In the genomic region with DNA sequence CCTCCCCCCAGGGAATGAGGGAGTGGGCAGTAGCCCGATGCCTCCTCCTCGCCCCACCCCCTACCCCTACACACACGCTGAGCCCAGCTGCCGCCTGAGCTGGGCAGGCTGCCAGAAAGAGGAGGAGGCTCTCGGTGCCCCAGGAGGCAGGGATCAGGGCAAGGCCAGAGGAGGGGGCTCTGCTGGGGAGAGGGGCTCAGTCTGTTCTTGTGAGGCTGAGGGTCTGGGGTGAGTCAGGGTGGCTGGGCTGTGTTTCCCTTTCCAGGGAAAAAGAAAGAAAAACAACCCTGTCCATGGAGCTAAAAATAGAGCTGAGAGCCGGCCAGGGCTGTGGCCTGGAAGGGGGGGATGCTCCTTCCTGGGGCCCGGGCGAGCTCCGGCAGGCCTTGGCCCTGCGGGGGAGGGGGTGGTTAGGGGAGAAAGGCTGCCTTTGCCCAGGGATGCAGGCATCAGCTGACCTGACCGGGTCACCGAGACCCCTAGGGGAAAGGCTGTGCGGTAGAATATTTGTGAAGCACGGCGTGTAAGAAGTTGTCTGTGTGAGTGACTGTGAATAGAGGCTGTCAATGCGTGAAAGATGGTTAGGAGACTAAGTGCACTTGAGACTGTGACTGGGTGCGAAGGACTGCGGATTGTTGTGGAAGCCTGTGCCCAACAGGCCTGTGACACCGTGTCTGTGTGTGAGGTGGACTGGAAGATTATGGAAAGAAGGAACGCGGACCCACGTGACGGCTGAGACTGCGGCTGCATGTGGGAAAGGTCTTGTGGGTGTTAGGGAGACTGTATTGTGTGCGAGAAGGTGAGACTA, we compare ENCODE assay signal across 1 cellular context.
TF ChIP-seq lines count a peak whose summit lies in the region.

No MANE protein-coding gene starts in this region.

TF ChIP-seq in HepG2, 621 proteins besides CTCF, POLR2A, EP300 and RAD21 (continued from another document and continues in another):
- TF ChIP-seq ZNF670 (CRISPR knock-in tag; IDR thresholded peaks at IDR 0.05; ENCODE audit: borderline replicate concordance): no peak
- TF ChIP-seq ZNF17 (CRISPR knock-in tag; IDR thresholded peaks at IDR 0.05): no peak
- no peak for TF ChIP-seq STAT5B (CRISPR knock-in tag; IDR thresholded peaks at IDR 0.05)
- TF ChIP-seq RFXANK (CRISPR knock-in tag; IDR thresholded peaks at IDR 0.05): no peak
- 0 out of 2 replicates have a peak, but pooled peaks have one; percentile 3 for TF ChIP-seq GZF1 (CRISPR knock-in tag; IDR thresholded peaks at IDR 0.05)
- TF ChIP-seq, protein P1, sequence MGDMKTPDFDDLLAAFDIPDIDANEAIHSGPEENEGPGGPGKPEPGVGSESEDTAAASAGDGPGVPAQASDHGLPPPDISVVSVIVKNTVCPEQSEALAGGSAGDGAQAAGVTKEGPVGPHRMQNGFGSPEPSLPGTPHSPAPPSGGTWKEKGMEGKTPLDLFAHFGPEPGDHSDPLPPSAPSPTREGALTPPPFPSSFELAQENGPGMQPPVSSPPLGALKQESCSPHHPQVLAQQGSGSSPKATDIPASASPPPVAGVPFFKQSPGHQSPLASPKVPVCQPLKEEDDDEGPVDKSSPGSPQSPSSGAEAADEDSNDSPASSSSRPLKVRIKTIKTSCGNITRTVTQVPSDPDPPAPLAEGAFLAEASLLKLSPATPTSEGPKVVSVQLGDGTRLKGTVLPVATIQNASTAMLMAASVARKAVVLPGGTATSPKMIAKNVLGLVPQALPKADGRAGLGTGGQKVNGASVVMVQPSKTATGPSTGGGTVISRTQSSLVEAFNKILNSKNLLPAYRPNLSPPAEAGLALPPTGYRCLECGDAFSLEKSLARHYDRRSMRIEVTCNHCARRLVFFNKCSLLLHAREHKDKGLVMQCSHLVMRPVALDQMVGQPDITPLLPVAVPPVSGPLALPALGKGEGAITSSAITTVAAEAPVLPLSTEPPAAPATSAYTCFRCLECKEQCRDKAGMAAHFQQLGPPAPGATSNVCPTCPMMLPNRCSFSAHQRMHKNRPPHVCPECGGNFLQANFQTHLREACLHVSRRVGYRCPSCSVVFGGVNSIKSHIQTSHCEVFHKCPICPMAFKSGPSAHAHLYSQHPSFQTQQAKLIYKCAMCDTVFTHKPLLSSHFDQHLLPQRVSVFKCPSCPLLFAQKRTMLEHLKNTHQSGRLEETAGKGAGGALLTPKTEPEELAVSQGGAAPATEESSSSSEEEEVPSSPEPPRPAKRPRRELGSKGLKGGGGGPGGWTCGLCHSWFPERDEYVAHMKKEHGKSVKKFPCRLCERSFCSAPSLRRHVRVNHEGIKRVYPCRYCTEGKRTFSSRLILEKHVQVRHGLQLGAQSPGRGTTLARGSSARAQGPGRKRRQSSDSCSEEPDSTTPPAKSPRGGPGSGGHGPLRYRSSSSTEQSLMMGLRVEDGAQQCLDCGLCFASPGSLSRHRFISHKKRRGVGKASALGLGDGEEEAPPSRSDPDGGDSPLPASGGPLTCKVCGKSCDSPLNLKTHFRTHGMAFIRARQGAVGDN (CRISPR knock-in tag; IDR thresholded peaks at IDR 0.05): peak; percentile 17; the same call in 1 of the 2 replicates
- no peak for TF ChIP-seq HDAC2 (CRISPR knock-in tag; IDR thresholded peaks at IDR 0.05)
- TF ChIP-seq NR0B2 (CRISPR knock-in tag; IDR thresholded peaks at IDR 0.05): no peak
- TF ChIP-seq ZNF367 (CRISPR knock-in tag; IDR thresholded peaks at IDR 0.05; ENCODE audit: borderline replicate concordance): no peak
- 0 out of 2 replicates have a peak, but pooled peaks have one; percentile 19 for TF ChIP-seq ZNF878 (CRISPR knock-in tag; IDR thresholded peaks at IDR 0.05)
- TF ChIP-seq ZNF235 (CRISPR knock-in tag; IDR thresholded peaks at IDR 0.05; ENCODE audit: borderline replicate concordance): 0 out of 2 replicates have a peak, but pooled peaks have one; percentile 52
- 0 out of 2 replicates have a peak, but pooled peaks have one; percentile 4 for TF ChIP-seq NCOA2 (CRISPR knock-in tag; IDR thresholded peaks at IDR 0.05)
- TF ChIP-seq MZF1 (CRISPR knock-in tag; IDR thresholded peaks at IDR 0.05; ENCODE audit: borderline replicate concordance): peak; percentile 95; the same call in 1 of the 2 replicates
- TF ChIP-seq ZNF10 (CRISPR knock-in tag; IDR thresholded peaks at IDR 0.05; ENCODE audit: borderline replicate concordance, low read depth): no peak
- no peak for TF ChIP-seq MED1 (CRISPR knock-in tag; IDR thresholded peaks at IDR 0.05)
- TF ChIP-seq ZNF788 (CRISPR knock-in tag; IDR thresholded peaks at IDR 0.05; ENCODE audit: borderline replicate concordance): peak; percentile 57; the same call in 1 of the 2 replicates
- no peak for TF ChIP-seq ARNTL (CRISPR knock-in tag; IDR thresholded peaks at IDR 0.05)
- peak; percentile 44; the same call in 1 of the 2 replicates for TF ChIP-seq ZFP90 (CRISPR knock-in tag; IDR thresholded peaks at IDR 0.05; ENCODE audit: borderline replicate concordance)
- TF ChIP-seq FOSL2 (CRISPR knock-in tag; IDR thresholded peaks at IDR 0.05): peak; percentile 4; the same call in 1 of the 2 replicates
- TF ChIP-seq, protein P2, sequence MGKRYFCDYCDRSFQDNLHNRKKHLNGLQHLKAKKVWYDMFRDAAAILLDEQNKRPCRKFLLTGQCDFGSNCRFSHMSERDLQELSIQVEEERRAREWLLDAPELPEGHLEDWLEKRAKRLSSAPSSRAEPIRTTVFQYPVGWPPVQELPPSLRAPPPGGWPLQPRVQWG (CRISPR knock-in tag; IDR thresholded peaks at IDR 0.05; ENCODE audit: borderline replicate concordance, low read depth): no peak
- 0 out of 2 replicates have a peak, but pooled peaks have one; percentile 41 for TF ChIP-seq HNF1A (IDR thresholded peaks at IDR 0.05; ENCODE audit: low read depth)
- TF ChIP-seq HNF1A (CRISPR knock-in tag; IDR thresholded peaks at IDR 0.05; ENCODE audit: borderline replicate concordance): no peak
- TF ChIP-seq TCF7L2 (IDR thresholded peaks at IDR 0.05; ENCODE audit: low read depth, low read length): no peak
- TF ChIP-seq, protein P3, sequence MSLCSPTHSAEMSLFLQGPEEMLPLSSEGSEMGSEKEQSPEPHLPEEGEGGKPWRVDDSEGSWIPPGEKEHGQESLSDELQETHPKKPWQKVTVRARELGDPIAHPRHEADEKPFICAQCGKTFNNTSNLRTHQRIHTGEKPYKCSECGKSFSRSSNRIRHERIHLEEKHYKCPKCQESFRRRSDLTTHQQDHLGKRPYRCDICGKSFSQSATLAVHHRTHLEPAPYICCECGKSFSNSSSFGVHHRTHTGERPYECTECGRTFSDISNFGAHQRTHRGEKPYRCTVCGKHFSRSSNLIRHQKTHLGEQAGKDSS (CRISPR knock-in tag; IDR thresholded peaks at IDR 0.05; ENCODE audit: borderline replicate concordance, low read depth): peak; percentile 3; the same call in 1 of the 2 replicates
- TF ChIP-seq HNF1B (CRISPR knock-in tag; IDR thresholded peaks at IDR 0.05): peak; percentile 63; the same call in 1 of the 2 replicates
- TF ChIP-seq ZNF781 (CRISPR knock-in tag; IDR thresholded peaks at IDR 0.05; ENCODE audit: borderline replicate concordance, not compliant biosample characterization): peak; percentile 41
- no peak for TF ChIP-seq ELK4 (CRISPR knock-in tag; IDR thresholded peaks at IDR 0.05; ENCODE audit: borderline replicate concordance)
- TF ChIP-seq, protein P4, sequence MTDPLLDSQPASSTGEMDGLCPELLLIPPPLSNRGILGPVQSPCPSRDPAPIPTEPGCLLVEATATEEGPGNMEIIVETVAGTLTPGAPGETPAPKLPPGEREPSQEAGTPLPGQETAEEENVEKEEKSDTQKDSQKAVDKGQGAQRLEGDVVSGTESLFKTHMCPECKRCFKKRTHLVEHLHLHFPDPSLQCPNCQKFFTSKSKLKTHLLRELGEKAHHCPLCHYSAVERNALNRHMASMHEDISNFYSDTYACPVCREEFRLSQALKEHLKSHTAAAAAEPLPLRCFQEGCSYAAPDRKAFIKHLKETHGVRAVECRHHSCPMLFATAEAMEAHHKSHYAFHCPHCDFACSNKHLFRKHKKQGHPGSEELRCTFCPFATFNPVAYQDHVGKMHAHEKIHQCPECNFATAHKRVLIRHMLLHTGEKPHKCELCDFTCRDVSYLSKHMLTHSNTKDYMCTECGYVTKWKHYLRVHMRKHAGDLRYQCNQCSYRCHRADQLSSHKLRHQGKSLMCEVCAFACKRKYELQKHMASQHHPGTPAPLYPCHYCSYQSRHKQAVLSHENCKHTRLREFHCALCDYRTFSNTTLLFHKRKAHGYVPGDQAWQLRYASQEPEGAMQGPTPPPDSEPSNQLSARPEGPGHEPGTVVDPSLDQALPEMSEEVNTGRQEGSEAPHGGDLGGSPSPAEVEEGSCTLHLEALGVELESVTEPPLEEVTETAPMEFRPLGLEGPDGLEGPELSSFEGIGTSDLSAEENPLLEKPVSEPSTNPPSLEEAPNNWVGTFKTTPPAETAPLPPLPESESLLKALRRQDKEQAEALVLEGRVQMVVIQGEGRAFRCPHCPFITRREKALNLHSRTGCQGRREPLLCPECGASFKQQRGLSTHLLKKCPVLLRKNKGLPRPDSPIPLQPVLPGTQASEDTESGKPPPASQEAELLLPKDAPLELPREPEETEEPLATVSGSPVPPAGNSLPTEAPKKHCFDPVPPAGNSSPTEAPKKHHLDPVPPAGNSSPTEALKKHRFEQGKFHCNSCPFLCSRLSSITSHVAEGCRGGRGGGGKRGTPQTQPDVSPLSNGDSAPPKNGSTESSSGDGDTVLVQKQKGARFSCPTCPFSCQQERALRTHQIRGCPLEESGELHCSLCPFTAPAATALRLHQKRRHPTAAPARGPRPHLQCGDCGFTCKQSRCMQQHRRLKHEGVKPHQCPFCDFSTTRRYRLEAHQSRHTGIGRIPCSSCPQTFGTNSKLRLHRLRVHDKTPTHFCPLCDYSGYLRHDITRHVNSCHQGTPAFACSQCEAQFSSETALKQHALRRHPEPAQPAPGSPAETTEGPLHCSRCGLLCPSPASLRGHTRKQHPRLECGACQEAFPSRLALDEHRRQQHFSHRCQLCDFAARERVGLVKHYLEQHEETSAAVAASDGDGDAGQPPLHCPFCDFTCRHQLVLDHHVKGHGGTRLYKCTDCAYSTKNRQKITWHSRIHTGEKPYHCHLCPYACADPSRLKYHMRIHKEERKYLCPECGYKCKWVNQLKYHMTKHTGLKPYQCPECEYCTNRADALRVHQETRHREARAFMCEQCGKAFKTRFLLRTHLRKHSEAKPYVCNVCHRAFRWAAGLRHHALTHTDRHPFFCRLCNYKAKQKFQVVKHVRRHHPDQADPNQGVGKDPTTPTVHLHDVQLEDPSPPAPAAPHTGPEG (CRISPR knock-in tag; IDR thresholded peaks at IDR 0.05): no peak; the same call in 1 of the 2 replicates
- TF ChIP-seq CREM (IDR thresholded peaks at IDR 0.05): peak; percentile 42; the same call in 1 of the 2 replicates
- TF ChIP-seq CREM (CRISPR knock-in tag; IDR thresholded peaks at IDR 0.05): no peak
- TF ChIP-seq TBX2 (CRISPR knock-in tag; IDR thresholded peaks at IDR 0.05; ENCODE audit: borderline replicate concordance): no peak
- TF ChIP-seq KDM6A (CRISPR knock-in tag; IDR thresholded peaks at IDR 0.05; ENCODE audit: low read depth): 0 out of 2 replicates have a peak, but pooled peaks have one; percentile 9
